In the genomic region with DNA sequence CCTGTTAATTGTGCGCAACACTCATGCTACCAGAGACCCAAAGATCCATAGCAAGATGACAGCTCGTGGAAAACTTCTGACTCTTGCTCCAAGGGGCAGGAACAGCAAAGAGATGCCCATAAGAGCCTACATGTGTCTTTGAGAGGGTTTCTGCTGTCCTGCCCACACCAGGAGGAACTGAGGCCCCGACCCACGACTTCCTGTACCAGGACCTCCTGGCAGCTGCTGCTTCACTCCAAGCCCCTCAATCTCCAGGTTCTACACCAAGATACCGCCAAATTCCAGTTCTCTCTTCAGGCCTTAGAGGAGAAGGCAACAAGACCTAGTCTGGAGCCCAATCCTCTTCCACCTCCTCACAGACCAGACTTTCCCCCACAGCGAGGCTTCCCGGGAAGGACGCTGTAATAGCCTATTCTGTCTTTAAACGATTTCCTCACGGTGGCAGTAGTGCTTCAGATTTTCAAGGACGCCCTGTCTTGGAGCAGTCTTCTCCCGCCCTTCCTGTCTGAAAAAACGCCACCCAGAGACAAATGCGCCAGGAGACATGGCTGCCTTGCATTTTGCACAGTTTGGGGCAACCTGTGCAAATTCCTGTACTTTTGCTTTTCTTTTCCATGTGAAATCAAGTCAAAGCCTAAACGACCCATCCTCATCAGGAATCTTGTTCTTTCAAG, we compare ENCODE assay signal across 1 cellular context.
A peak's percentile ranks its signal among the peaks of the same experiment; 100 is the strongest.
TF ChIP-seq lines count a peak whose summit lies in the region.

No MANE protein-coding gene starts in this region.

TF ChIP-seq in GM12878, 131 proteins besides CTCF, POLR2A, EP300 and RAD21 (continued from another document and continues in another):
- TF ChIP-seq, protein P1, sequence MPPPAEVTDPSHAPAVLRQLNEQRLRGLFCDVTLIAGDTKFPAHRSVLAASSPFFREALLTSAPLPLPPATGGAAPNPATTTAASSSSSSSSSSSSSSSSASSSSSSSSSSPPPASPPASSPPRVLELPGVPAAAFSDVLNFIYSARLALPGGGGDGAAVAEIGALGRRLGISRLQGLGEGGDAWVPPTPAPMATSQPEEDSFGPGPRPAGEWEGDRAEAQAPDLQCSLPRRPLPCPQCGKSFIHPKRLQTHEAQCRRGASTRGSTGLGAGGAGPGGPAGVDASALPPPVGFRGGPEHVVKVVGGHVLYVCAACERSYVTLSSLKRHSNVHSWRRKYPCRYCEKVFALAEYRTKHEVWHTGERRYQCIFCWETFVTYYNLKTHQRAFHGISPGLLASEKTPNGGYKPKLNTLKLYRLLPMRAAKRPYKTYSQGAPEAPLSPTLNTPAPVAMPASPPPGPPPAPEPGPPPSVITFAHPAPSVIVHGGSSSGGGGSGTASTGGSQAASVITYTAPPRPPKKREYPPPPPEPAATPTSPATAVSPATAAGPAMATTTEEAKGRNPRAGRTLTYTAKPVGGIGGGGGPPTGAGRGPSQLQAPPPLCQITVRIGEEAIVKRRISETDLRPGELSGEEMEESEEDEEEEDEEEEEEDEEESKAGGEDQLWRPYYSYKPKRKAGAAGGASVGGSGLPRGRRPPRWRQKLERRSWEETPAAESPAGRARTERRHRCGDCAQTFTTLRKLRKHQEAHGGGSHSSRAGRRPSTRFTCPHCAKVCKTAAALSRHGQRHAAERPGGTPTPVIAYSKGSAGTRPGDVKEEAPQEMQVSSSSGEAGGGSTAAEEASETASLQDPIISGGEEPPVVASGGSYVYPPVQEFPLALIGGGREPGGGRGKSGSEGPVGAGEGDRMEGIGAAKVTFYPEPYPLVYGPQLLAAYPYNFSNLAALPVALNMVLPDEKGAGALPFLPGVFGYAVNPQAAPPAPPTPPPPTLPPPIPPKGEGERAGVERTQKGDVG (CRISPR knock-in tag; IDR thresholded peaks at IDR 0.05), result no peak
- TF ChIP-seq EGR1 (IDR thresholded peaks at IDR 0.05; ENCODE audit: borderline replicate concordance in 1 of 2, low read depth in 2 of 2, low read length in 2 of 2) (0 out of 3 replicates have a peak, but pooled peaks of 1 of the 2 experiments have one; percentile 23), NBN (IDR thresholded peaks at IDR 0.05) (no peak), SUPT20H (IDR thresholded peaks at IDR 0.05; ENCODE audit: borderline replicate concordance, control insufficient read depth, low read depth, low read length) (no peak), MYC (IDR thresholded peaks at IDR 0.05; ENCODE audit: insufficient read depth, insufficient read length, insufficient replicate concordance, low read length, severe bottlenecking) (no peak), MXI1 (IDR thresholded peaks at IDR 0.05; ENCODE audit: low read depth, low read length) (no peak), SREBF1 (IDR thresholded peaks at IDR 0.05; ENCODE audit: low read length) (no peak), TAF1 (IDR thresholded peaks at IDR 0.05; ENCODE audit: borderline replicate concordance, low read depth, low read length) (peak; percentile 45; the same call in 1 of the 2 replicates), RFX5 (IDR thresholded peaks at IDR 0.05; ENCODE audit: low read depth, low read length) (no peak), SMC3 (IDR thresholded peaks at IDR 0.05; ENCODE audit: borderline replicate concordance, low read length) (peak; percentile 40), CREM (IDR thresholded peaks at IDR 0.05; ENCODE audit: low read depth) (peak; percentile 65), YY1 (IDR thresholded peaks at IDR 0.05; ENCODE audit: low read depth, low read length) (peak; percentile 94), RELA (IDR thresholded peaks at IDR 0.05; ENCODE audit: borderline replicate concordance, partially characterized antibody) (no peak), MYB (IDR thresholded peaks at IDR 0.05; ENCODE audit: borderline replicate concordance, low read depth, low read length) (no peak), POLR2AphosphoS5 (IDR thresholded peaks at IDR 0.05; ENCODE audit: low read length) (no peak), TCF12 (IDR thresholded peaks at IDR 0.05; ENCODE audit: low read depth, low read length) (no peak), PAX5 (IDR thresholded peaks at IDR 0.05; ENCODE audit: borderline replicate concordance, low read depth, low read length) (no peak), CHD2 (IDR thresholded peaks at IDR 0.05; ENCODE audit: borderline replicate concordance, low read depth, low read length) (0 out of 2 replicates have a peak, but pooled peaks have one; percentile 29), ESRRA (IDR thresholded peaks at IDR 0.05; ENCODE audit: low read length) (no peak), YBX1 (IDR thresholded peaks at IDR 0.05) (no peak), SRF (IDR thresholded peaks at IDR 0.05; ENCODE audit: low read depth in 2 of 2, low read length in 2 of 2) (no peak), IKZF2 (IDR thresholded peaks at IDR 0.05) (0 out of 4 replicates have a peak, but pooled peaks of 1 of the 2 experiments have one; percentile 11), ZNF384 (IDR thresholded peaks at IDR 0.05; ENCODE audit: borderline replicate concordance, low read depth, low read length) (peak; percentile 100), NFXL1 (IDR thresholded peaks at IDR 0.05; ENCODE audit: borderline replicate concordance) (no peak), TCF3 (IDR thresholded peaks at IDR 0.05; ENCODE audit: borderline replicate concordance, insufficient read depth, low read depth, low read length) (0 out of 2 replicates have a peak, but pooled peaks have one; percentile 1), NR2F1 (conservative IDR thresholded peaks at IDR 0.05) (no peak), CBX3 (IDR thresholded peaks at IDR 0.05; ENCODE audit: borderline replicate concordance, low read depth) (no peak), SPI1 (IDR thresholded peaks at IDR 0.05; ENCODE audit: borderline replicate concordance, insufficient read depth, low read depth, low read length) (no peak), RCOR1 (conservative IDR thresholded peaks at IDR 0.05; ENCODE audit: low read depth, low read length) (no peak), FOXK2 (IDR thresholded peaks at IDR 0.05) (no peak), HDAC2 (IDR thresholded peaks at IDR 0.05) (no peak), EZH2 (IDR thresholded peaks at IDR 0.05; ENCODE audit: borderline replicate concordance, control insufficient read depth, low read depth, low read length) (no peak), HCFC1 (IDR thresholded peaks at IDR 0.05; ENCODE audit: low read length) (peak; percentile 62), BHLHE40 (IDR thresholded peaks at IDR 0.05; ENCODE audit: borderline replicate concordance in 1 of 2, low read depth in 2 of 2, low read length in 1 of 2) (no peak), STAT1 (conservative IDR thresholded peaks at IDR 0.05) (no peak), MTA3 (IDR thresholded peaks at IDR 0.05; ENCODE audit: borderline replicate concordance, low read length) (no peak; the same call in 1 of the 2 replicates), SP1 (IDR thresholded peaks at IDR 0.05; ENCODE audit: low read depth, low read length) (peak; percentile 19), ATF7 (IDR thresholded peaks at IDR 0.05; ENCODE audit: low read depth) (0 out of 2 replicates have a peak, but pooled peaks have one; percentile 19), TBL1XR1 (IDR thresholded peaks at IDR 0.05; ENCODE audit: low read depth, low read length) (peak; percentile 84), TCF7 (IDR thresholded peaks at IDR 0.05; ENCODE audit: borderline replicate concordance) (no peak; the same call in 1 of the 2 replicates), SIX5 (IDR thresholded peaks at IDR 0.05; ENCODE audit: low read depth, low read length, severe bottlenecking) (no peak), JUNB (IDR thresholded peaks at IDR 0.05) (no peak)
- TF ChIP-seq, protein P2, sequence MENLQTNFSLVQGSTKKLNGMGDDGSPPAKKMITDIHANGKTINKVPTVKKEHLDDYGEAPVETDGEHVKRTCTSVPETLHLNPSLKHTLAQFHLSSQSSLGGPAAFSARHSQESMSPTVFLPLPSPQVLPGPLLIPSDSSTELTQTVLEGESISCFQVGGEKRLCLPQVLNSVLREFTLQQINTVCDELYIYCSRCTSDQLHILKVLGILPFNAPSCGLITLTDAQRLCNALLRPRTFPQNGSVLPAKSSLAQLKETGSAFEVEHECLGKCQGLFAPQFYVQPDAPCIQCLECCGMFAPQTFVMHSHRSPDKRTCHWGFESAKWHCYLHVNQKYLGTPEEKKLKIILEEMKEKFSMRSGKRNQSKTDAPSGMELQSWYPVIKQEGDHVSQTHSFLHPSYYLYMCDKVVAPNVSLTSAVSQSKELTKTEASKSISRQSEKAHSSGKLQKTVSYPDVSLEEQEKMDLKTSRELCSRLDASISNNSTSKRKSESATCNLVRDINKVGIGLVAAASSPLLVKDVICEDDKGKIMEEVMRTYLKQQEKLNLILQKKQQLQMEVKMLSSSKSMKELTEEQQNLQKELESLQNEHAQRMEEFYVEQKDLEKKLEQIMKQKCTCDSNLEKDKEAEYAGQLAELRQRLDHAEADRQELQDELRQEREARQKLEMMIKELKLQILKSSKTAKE (IDR thresholded peaks at IDR 0.05; ENCODE audit: low read depth, poor library complexity, severe bottlenecking), result no peak
- TF ChIP-seq, protein P3, sequence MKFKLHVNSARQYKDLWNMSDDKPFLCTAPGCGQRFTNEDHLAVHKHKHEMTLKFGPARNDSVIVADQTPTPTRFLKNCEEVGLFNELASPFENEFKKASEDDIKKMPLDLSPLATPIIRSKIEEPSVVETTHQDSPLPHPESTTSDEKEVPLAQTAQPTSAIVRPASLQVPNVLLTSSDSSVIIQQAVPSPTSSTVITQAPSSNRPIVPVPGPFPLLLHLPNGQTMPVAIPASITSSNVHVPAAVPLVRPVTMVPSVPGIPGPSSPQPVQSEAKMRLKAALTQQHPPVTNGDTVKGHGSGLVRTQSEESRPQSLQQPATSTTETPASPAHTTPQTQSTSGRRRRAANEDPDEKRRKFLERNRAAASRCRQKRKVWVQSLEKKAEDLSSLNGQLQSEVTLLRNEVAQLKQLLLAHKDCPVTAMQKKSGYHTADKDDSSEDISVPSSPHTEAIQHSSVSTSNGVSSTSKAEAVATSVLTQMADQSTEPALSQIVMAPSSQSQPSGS (IDR thresholded peaks at IDR 0.05; ENCODE audit: low read length), result 0 out of 2 replicates have a peak, but pooled peaks have one; percentile 46
- TF ChIP-seq, protein P4, sequence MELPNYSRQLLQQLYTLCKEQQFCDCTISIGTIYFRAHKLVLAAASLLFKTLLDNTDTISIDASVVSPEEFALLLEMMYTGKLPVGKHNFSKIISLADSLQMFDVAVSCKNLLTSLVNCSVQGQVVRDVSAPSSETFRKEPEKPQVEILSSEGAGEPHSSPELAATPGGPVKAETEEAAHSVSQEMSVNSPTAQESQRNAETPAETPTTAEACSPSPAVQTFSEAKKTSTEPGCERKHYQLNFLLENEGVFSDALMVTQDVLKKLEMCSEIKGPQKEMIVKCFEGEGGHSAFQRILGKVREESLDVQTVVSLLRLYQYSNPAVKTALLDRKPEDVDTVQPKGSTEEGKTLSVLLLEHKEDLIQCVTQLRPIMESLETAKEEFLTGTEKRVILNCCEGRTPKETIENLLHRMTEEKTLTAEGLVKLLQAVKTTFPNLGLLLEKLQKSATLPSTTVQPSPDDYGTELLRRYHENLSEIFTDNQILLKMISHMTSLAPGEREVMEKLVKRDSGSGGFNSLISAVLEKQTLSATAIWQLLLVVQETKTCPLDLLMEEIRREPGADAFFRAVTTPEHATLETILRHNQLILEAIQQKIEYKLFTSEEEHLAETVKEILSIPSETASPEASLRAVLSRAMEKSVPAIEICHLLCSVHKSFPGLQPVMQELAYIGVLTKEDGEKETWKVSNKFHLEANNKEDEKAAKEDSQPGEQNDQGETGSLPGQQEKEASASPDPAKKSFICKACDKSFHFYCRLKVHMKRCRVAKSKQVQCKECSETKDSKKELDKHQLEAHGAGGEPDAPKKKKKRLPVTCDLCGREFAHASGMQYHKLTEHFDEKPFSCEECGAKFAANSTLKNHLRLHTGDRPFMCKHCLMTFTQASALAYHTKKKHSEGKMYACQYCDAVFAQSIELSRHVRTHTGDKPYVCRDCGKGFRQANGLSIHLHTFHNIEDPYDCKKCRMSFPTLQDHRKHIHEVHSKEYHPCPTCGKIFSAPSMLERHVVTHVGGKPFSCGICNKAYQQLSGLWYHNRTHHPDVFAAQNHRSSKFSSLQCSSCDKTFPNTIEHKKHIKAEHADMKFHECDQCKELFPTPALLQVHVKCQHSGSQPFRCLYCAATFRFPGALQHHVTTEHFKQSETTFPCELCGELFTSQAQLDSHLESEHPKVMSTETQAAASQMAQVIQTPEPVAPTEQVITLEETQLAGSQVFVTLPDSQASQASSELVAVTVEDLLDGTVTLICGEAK (IDR thresholded peaks at IDR 0.05; ENCODE audit: borderline replicate concordance), result no peak
- TF ChIP-seq, protein P5, sequence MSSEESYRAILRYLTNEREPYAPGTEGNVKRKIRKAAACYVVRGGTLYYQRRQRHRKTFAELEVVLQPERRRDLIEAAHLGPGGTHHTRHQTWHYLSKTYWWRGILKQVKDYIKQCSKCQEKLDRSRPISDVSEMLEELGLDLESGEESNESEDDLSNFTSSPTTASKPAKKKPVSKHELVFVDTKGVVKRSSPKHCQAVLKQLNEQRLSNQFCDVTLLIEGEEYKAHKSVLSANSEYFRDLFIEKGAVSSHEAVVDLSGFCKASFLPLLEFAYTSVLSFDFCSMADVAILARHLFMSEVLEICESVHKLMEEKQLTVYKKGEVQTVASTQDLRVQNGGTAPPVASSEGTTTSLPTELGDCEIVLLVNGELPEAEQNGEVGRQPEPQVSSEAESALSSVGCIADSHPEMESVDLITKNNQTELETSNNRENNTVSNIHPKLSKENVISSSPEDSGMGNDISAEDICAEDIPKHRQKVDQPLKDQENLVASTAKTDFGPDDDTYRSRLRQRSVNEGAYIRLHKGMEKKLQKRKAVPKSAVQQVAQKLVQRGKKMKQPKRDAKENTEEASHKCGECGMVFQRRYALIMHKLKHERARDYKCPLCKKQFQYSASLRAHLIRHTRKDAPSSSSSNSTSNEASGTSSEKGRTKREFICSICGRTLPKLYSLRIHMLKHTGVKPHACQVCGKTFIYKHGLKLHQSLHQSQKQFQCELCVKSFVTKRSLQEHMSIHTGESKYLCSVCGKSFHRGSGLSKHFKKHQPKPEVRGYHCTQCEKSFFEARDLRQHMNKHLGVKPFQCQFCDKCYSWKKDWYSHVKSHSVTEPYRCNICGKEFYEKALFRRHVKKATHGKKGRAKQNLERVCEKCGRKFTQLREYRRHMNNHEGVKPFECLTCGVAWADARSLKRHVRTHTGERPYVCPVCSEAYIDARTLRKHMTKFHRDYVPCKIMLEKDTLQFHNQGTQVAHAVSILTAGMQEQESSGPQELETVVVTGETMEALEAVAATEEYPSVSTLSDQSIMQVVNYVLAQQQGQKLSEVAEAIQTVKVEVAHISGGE (CRISPR knock-in tag; IDR thresholded peaks at IDR 0.05), result no peak
- TF ChIP-seq, protein P6, sequence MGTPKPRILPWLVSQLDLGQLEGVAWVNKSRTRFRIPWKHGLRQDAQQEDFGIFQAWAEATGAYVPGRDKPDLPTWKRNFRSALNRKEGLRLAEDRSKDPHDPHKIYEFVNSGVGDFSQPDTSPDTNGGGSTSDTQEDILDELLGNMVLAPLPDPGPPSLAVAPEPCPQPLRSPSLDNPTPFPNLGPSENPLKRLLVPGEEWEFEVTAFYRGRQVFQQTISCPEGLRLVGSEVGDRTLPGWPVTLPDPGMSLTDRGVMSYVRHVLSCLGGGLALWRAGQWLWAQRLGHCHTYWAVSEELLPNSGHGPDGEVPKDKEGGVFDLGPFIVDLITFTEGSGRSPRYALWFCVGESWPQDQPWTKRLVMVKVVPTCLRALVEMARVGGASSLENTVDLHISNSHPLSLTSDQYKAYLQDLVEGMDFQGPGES (IDR thresholded peaks at IDR 0.05), result no peak
